Comparison of ENCODE assay signal across 28 cellular contexts in genomic region chr4:85613901-85614300, GRCh38.
"Had no signal": no experiment of that assay in that cellular context is flagged by ENCODE, and none has a peak within 500 bp of the region (broad histone marks: within the 10 kb centered on the region; RNA-seq: fewer than 3 reads in every experiment).

No MANE protein-coding gene starts in this region.

- H3K9me3 ChIP-seq: colonic mucosa, esophagus muscularis mucosa, esophagus squamous epithelium, gastrocnemius medialis, gastroesophageal sphincter had no signal

- DNase-seq: colonic mucosa; cortex of kidney; dermis blood vessel endothelial cell; dorsolateral prefrontal cortex; effector CD4-positive, alpha-beta T cell; effector CD8-positive, alpha-beta T cell; effector memory CD4-positive, alpha-beta T cell; effector memory CD8-positive, alpha-beta T cell; endodermal cell; erythroblast; esophagus squamous epithelium; foreskin fibroblast; foreskin keratinocyte; foreskin melanocyte; gastrocnemius medialis; glutamatergic neuron; head of caudate nucleus; heart left ventricle; heart right ventricle had no signal

- H3K27me3 ChIP-seq: colonic mucosa, dorsolateral prefrontal cortex, esophagus muscularis mucosa, esophagus squamous epithelium, foreskin keratinocyte, gastrocnemius medialis, gastroesophageal sphincter, heart left ventricle, heart right ventricle had no signal

- FAIRE-seq: colon, endometrium, endothelial cell of umbilical vein, frontal cortex had no signal

- H3K36me3 ChIP-seq: colonic mucosa, esophagus muscularis mucosa, esophagus squamous epithelium, gastrocnemius medialis, gastroesophageal sphincter, heart left ventricle, heart right ventricle had no signal

- ATAC-seq: effector memory CD8-positive, alpha-beta T cell; esophagus mucosa; foreskin keratinocyte; gastrocnemius medialis; gastroesophageal sphincter; heart left ventricle; heart right ventricle had no signal

- H3K4me1 ChIP-seq: colonic mucosa, esophagus muscularis mucosa, gastrocnemius medialis, gastroesophageal sphincter, heart left ventricle, heart right ventricle had no signal

- H3K4me3 ChIP-seq: colonic mucosa, coronary artery, dorsolateral prefrontal cortex, esophagus muscularis mucosa, esophagus squamous epithelium, gastrocnemius medialis, gastroesophageal sphincter, heart left ventricle, heart right ventricle had no signal

- H3K27ac ChIP-seq: colonic mucosa, coronary artery, dorsolateral prefrontal cortex, epithelial cell of prostate, esophagus muscularis mucosa, esophagus squamous epithelium, foreskin keratinocyte, gastrocnemius medialis, gastroesophageal sphincter, heart left ventricle, heart right ventricle had no signal
